ENCODE assay signal across 25 cellular contexts in genomic region chr2:145159676-145160075, GRCh38.
"Had no signal": no experiment of that assay in that cellular context is flagged by ENCODE, and none has a peak within 500 bp of the region (broad histone marks: within the 10 kb centered on the region; RNA-seq: fewer than 3 reads in every experiment).

No MANE protein-coding gene starts in this region.

- H3K27ac Mint-ChIP-seq: activated naive CD8-positive, alpha-beta T cell; natural killer cell had no signal

- H3K9me3 ChIP-seq: right lobe of liver, suprapubic skin, tibial nerve had no signal

- H3K4me3 Mint-ChIP-seq: activated naive CD8-positive, alpha-beta T cell; natural killer cell had no signal

- H3K36me3 Mint-ChIP-seq: activated naive CD8-positive, alpha-beta T cell; natural killer cell had no signal

- H3K9me3 Mint-ChIP-seq: natural killer cell had no signal

- H3K4me3 ChIP-seq: coronary artery, dorsolateral prefrontal cortex, right lobe of liver, skin epidermis, suprapubic skin, tibial nerve had no signal

- H3K27me3 Mint-ChIP-seq: activated naive CD8-positive, alpha-beta T cell had no signal

- H3K27me3 ChIP-seq: dorsolateral prefrontal cortex, right lobe of liver, suprapubic skin, tibial nerve had no signal

- H3K4me1 ChIP-seq: right lobe of liver had no signal

- DNase-seq: activated CD4-positive, alpha-beta T cell treated with anti-CD3 and anti-CD28 coated beads for 48 hours; activated CD4-positive, alpha-beta T cell treated with anti-CD3 and anti-CD28 coated beads, Interleukin-2, amount 50 U/mL, for 48 hours; activated CD8-positive, alpha-beta memory T cell treated with anti-CD3 and anti-CD28 coated beads for 24 hours; activated effector memory CD4-positive, alpha-beta T cell treated with Interleukin-2 at 50 U/mL for 16 hours; activated naive CD4-positive, alpha-beta T cell treated with Interleukin-2 at 50 U/mL for 16 hours; anterior cingulate cortex; dorsolateral prefrontal cortex; effector memory CD4-positive, alpha-beta T cell; head of caudate nucleus; hippocampal formation; left cardiac atrium; mammary epithelial cell; midbrain; natural killer cell; right lobe of liver; stimulated activated CD4-positive, alpha-beta T cell treated with anti-CD3 and anti-CD28 coated beads, Interleukin-1b, Interleukin-23, amount 100 ng/mL, for 48 hours; stimulated activated CD4-positive, alpha-beta T cell treated with anti-CD3 and anti-CD28 coated beads, Interleukin-4, amount 100 ng/mL, for 4 hours; stimulated activated CD8-positive, alpha-beta memory T cell treated with anti-CD3 and anti-CD28 coated beads, Interleukin-4, amount 100 ng/mL, for 48 hours; stimulated activated naive CD4-positive, alpha-beta T cell had no signal

- H3K27ac ChIP-seq: coronary artery, dorsolateral prefrontal cortex, right lobe of liver, skin epidermis, suprapubic skin, VCaP had no signal

- H3K36me3 ChIP-seq: right lobe of liver, suprapubic skin, tibial nerve had no signal
